Comparison of ENCODE assay signal across 1 cellular context in the genomic region with DNA sequence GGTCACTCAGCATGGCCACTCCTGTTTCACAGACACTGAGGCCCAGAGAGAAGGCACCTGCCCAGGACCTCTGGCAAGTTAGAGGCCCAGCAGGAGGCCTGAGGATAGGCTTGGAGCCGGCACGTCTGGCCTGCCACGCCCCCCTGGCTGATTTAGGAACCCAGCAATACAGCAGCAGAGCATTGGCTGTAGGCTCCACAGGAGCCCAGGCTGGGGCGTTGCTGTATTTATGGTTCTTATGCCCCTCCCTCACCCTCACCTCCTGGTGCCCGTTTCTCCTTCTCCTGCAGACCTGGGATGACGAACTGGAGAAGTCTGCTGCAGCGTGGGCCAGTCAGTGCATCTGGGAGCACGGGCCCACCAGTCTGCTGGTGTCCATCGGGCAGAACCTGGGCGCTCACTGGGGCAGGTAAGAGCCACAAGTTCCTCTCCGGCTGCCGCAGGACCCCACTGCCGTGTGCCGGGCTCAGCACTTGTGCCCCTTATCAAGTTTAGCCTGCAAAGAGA.
TF ChIP-seq lines count a peak whose summit lies in the region.

No MANE protein-coding gene starts in this region.

TF ChIP-seq in WTC11, 78 proteins besides CTCF, POLR2A, EP300 and RAD21:
- TF ChIP-seq PRDM15 (CRISPR knock-in tag; IDR thresholded peaks at IDR 0.05) = no peak
- TF ChIP-seq FOXP1 (CRISPR knock-in tag; IDR thresholded peaks at IDR 0.05; ENCODE audit: borderline replicate concordance) = no peak
- TF ChIP-seq ZNF317 (CRISPR knock-in tag; IDR thresholded peaks at IDR 0.05; ENCODE audit: borderline replicate concordance, low read depth) = no peak
- TF ChIP-seq, protein P1, sequence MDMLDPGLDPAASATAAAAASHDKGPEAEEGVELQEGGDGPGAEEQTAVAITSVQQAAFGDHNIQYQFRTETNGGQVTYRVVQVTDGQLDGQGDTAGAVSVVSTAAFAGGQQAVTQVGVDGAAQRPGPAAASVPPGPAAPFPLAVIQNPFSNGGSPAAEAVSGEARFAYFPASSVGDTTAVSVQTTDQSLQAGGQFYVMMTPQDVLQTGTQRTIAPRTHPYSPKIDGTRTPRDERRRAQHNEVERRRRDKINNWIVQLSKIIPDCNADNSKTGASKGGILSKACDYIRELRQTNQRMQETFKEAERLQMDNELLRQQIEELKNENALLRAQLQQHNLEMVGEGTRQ (CRISPR knock-in tag; IDR thresholded peaks at IDR 0.05) = no peak
- no peak for TF ChIP-seq ZNF121 (CRISPR knock-in tag; IDR thresholded peaks at IDR 0.05)
- TF ChIP-seq ESRRA (CRISPR knock-in tag; IDR thresholded peaks at IDR 0.05; ENCODE audit: borderline replicate concordance) = no peak
- TF ChIP-seq ELF4 (CRISPR knock-in tag; IDR thresholded peaks at IDR 0.05; ENCODE audit: low read depth) = no peak
- no peak for TF ChIP-seq JAZF1 (CRISPR knock-in tag; IDR thresholded peaks at IDR 0.05)
- TF ChIP-seq, protein P2, sequence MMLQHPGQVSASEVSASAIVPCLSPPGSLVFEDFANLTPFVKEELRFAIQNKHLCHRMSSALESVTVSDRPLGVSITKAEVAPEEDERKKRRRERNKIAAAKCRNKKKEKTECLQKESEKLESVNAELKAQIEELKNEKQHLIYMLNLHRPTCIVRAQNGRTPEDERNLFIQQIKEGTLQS (CRISPR knock-in tag; conservative IDR thresholded peaks at IDR 0.05) = no peak
- no peak for TF ChIP-seq ZNF425 (CRISPR knock-in tag; conservative IDR thresholded peaks at IDR 0.05)
- TF ChIP-seq ZNF219 (CRISPR knock-in tag; IDR thresholded peaks at IDR 0.05; ENCODE audit: borderline replicate concordance) = no peak
- TF ChIP-seq CREB1 (CRISPR knock-in tag; IDR thresholded peaks at IDR 0.05) = no peak
- TF ChIP-seq, protein P3, sequence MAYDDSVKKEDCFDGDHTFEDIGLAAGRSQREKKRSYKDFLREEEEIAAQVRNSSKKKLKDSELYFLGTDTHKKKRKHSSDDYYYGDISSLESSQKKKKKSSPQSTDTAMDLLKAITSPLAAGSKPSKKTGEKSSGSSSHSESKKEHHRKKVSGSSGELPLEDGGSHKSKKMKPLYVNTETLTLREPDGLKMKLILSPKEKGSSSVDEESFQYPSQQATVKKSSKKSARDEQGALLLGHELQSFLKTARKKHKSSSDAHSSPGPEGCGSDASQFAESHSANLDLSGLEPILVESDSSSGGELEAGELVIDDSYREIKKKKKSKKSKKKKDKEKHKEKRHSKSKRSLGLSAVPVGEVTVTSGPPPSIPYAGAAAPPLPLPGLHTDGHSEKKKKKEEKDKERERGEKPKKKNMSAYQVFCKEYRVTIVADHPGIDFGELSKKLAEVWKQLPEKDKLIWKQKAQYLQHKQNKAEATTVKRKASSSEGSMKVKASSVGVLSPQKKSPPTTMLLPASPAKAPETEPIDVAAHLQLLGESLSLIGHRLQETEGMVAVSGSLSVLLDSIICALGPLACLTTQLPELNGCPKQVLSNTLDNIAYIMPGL (CRISPR knock-in tag; IDR thresholded peaks at IDR 0.05) = no peak
- no peak for TF ChIP-seq HMGA2 (CRISPR knock-in tag; IDR thresholded peaks at IDR 0.05)
- TF ChIP-seq IRF2 (CRISPR knock-in tag; IDR thresholded peaks at IDR 0.05; ENCODE audit: borderline replicate concordance, low read depth) = no peak
